Comparison of ENCODE assay signal across 19 cellular contexts in the genomic region with DNA sequence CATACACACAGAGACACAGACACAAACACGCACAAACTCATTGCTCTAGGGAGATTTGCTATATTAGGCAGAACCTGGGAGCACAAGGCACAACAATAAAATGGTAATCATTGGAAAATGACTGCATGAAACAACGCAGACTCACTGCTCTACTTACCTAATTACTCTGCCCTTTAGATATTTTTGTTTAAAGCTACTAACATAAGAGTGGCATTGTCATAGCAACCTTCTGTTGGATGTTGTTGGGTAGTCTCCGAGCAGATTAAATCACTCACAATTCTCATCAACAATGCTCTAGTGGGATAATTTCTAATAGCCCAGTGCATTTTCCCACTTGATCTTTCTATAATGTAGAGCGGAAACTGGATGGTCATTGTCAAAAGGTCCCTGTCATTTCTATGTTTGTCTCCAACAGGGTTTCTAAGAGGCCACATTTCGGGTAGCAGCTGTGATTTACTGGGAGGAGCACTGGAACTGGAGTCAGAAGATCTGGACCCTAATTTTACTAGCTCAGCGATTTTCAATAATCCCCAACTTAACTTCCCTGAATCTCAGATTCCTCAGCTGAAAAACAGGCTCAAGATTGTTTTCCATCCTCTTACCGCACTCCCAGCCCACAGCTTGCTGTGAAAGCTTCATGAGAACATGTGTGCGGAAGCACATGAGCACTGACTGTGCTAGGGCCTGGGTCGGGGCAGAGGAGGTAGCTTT. TPM values are rescaled to one million over a fixed set of nuclear protein-coding genes. Genes with fewer than 3 reads are reported as not detected.
"Had no signal": no experiment of that assay in that cellular context is flagged by ENCODE, and none has a peak within 500 bp of the region (broad histone marks: within the 10 kb centered on the region; RNA-seq: fewer than 3 reads in every experiment).

No MANE protein-coding gene starts in this region.

- H3K4me3 Mint-ChIP-seq: activated naive CD8-positive, alpha-beta T cell treated with anti-CD3 and anti-CD28 coated beads, Interleukin-2, amount 10 ng/mL, durations not matched to agents 7 days and 5 days; activated T-helper 1 cell treated with anti-CD3 and anti-CD28 coated beads, Interleukin-12 subunit alpha, Interleukin-12 subunit beta, Interleukin-2, Interleukin-4 antibody, amounts not matched to agents 30 ng/mL and 10 ng/mL and 1 ng/mL, durations not matched to agents 14 hours and 24 hours and 36 hours; brain; central memory CD8-positive, alpha-beta T cell; memory B cell; naive thymus-derived CD4-positive, alpha-beta T cell; stimulated activated naive B cell treated with anti-CD40 and anti-IgM and Interleukin-4, amounts not matched to agents 10 μg/mL and 1 μg/mL and 100 μg/mL, for 72 hours had no signal

- H3K27me3 ChIP-seq: tibial artery, uterus had no signal

- H3K36me3 Mint-ChIP-seq: activated naive CD8-positive, alpha-beta T cell treated with anti-CD3 and anti-CD28 coated beads, Interleukin-2, amount 10 ng/mL, durations not matched to agents 7 days and 5 days; brain; memory B cell; naive thymus-derived CD4-positive, alpha-beta T cell; stimulated activated naive B cell treated with anti-CD40 and anti-IgM and Interleukin-4, amounts not matched to agents 10 μg/mL and 1 μg/mL and 100 μg/mL, for 72 hours had no signal

- DNase-seq: activated naive CD8-positive, alpha-beta T cell treated with anti-CD3 and anti-CD28 coated beads, Interleukin-2, amount 10 ng/mL, durations not matched to agents 7 days and 5 days; effector CD8-positive, alpha-beta T cell; esophagus squamous epithelium; hippocampal formation; mucosa of descending colon; naive thymus-derived CD4-positive, alpha-beta T cell; retina; stimulated activated CD4-positive, alpha-beta T cell treated with anti-CD3 and anti-CD28 coated beads, Interleukin-2, amount 100 ng/mL, for 48 hours; stimulated activated naive B cell treated with anti-CD40 and anti-IgM and Interleukin-4, amounts not matched to agents 10 μg/mL and 1 μg/mL and 100 μg/mL, for 72 hours; tibial artery; uterus had no signal

- H3K27ac Mint-ChIP-seq: activated naive CD8-positive, alpha-beta T cell treated with anti-CD3 and anti-CD28 coated beads, Interleukin-2, amount 10 ng/mL, durations not matched to agents 7 days and 5 days; activated T-helper 1 cell treated with anti-CD3 and anti-CD28 coated beads, Interleukin-12 subunit alpha, Interleukin-12 subunit beta, Interleukin-2, Interleukin-4 antibody, amounts not matched to agents 30 ng/mL and 10 ng/mL and 1 ng/mL, durations not matched to agents 14 hours and 24 hours and 36 hours; memory B cell; naive thymus-derived CD4-positive, alpha-beta T cell; stimulated activated naive B cell treated with anti-CD40 and anti-IgM and Interleukin-4, amounts not matched to agents 10 μg/mL and 1 μg/mL and 100 μg/mL, for 72 hours had no signal

- H3K4me1 Mint-ChIP-seq: activated naive CD8-positive, alpha-beta T cell treated with anti-CD3 and anti-CD28 coated beads, Interleukin-2, amount 10 ng/mL, durations not matched to agents 7 days and 5 days; central memory CD8-positive, alpha-beta T cell; memory B cell; naive thymus-derived CD4-positive, alpha-beta T cell; stimulated activated naive B cell treated with anti-CD40 and anti-IgM and Interleukin-4, amounts not matched to agents 10 μg/mL and 1 μg/mL and 100 μg/mL, for 72 hours had no signal

- H3K9me3 Mint-ChIP-seq: activated naive CD8-positive, alpha-beta T cell treated with anti-CD3 and anti-CD28 coated beads, Interleukin-2, amount 10 ng/mL, durations not matched to agents 7 days and 5 days; activated T-helper 1 cell treated with anti-CD3 and anti-CD28 coated beads, Interleukin-12 subunit alpha, Interleukin-12 subunit beta, Interleukin-2, Interleukin-4 antibody, amounts not matched to agents 30 ng/mL and 10 ng/mL and 1 ng/mL, durations not matched to agents 14 hours and 24 hours and 36 hours; brain had no signal

- H3K36me3 ChIP-seq: esophagus squamous epithelium, tibial artery, uterus had no signal

- H3K27ac ChIP-seq: coronary artery, esophagus squamous epithelium, tibial artery, uterus had no signal

- H3K9me3 ChIP-seq: esophagus squamous epithelium, mucosa of descending colon, tibial artery, uterus had no signal

- H3K4me1 ChIP-seq: esophagus squamous epithelium, tibial artery, uterus had no signal

- ATAC-seq: activated CD4-positive, CD25-positive, alpha-beta regulatory T cell treated with anti-CD3 and anti-CD28 coated beads, Interleukin-2, amount 50 U/mL, for 24 hours; left lobe of liver; mucosa of descending colon; naive thymus-derived CD4-positive, alpha-beta T cell; stimulated activated naive B cell treated with anti-CD40 and anti-IgM and Interleukin-4, amounts not matched to agents 10 μg/mL and 1 μg/mL and 100 μg/mL, for 72 hours had no signal

- H3K4me3 ChIP-seq: coronary artery, esophagus squamous epithelium, mucosa of descending colon, tibial artery, uterus had no signal

RNA-seq across cellular contexts. Expression of a gene that starts 20.0 kb away (rescaled TPM):
- total RNA-seq: activated CD8-positive, alpha-beta memory T cell treated with anti-CD3 and anti-CD28 coated beads for 36 hours; activated naive CD8-positive, alpha-beta T cell treated with anti-CD3 and anti-CD28 coated beads, Interleukin-2, amount 10 ng/mL, durations not matched to agents 7 days and 5 days; activated T-helper 1 cell treated with anti-CD3 and anti-CD28 coated beads, Interleukin-12 subunit alpha, Interleukin-12 subunit beta, Interleukin-2, Interleukin-4 antibody, amounts not matched to agents 30 ng/mL and 10 ng/mL and 1 ng/mL, durations not matched to agents 14 hours and 24 hours and 36 hours; naive thymus-derived CD4-positive, alpha-beta T cell had no signal
- polyA plus RNA-seq: naive thymus-derived CD4-positive, alpha-beta T cell had no signal
